8 cellular contexts compared by ENCODE assay signal in genomic region chr2:45935791-45936622, GRCh38.
DNase-seq lines count a peak whose midpoint lies in the region; ATAC-seq, FAIRE-seq and TF ChIP-seq lines count a peak whose summit lies in the region.

No MANE protein-coding gene starts in this region.

- H3K79me2 ChIP-seq in ACC112 (ENCODE audit: control insufficient read depth, insufficient read depth, low read length, unreplicated experiment) = no peaks in the 10 kb centered on the region

- FAIRE-seq in GM18507 (lab: Jason Lieb, UNC) = peak; percentile 73
- FAIRE-seq in urothelium cell line (lab: Jason Lieb, UNC) = peak; percentile 42

- no peak overlapping the region for H3K4me3 ChIP-seq in ACC112 (ENCODE audit: low read depth, low read length)

- peak; percentile 93 for ATAC-seq in activated T-helper 17 cell treated with anti-CD3 and anti-CD28 coated beads, Interleukin-2, amount 50 U/mL, for 72 hours (replicated peaks)
- peak; percentile 88 for ATAC-seq in omental fat pad (ENCODE audit: low FRiP score)

- DNase-seq in GM18507 (ENCODE audit: extremely low spot score, insufficient read length, low read depth) (peak; percentile 68), Kasumi-1 (lab: John Stamatoyannopoulos, UW) (peak; percentile 75 to 79), OCI-M1 (lab: John Stamatoyannopoulos, UW) (peak; percentile 92), germinal center (ENCODE audit: low spot score) (peak; percentile 56), omental fat pad (ENCODE audit: low spot score) (peak; percentile 96), urothelium cell line (ENCODE audit: low spot score) (peak; percentile 95)

- H3K4me1 Mint-ChIP-seq in activated T-helper 17 cell treated with anti-CD3 and anti-CD28 coated beads, Interleukin-2, amount 50 U/mL, for 72 hours = no peaks in the 10 kb centered on the region

- H2AFZ ChIP-seq in ACC112 (ENCODE audit: low read length, unreplicated experiment) = no peak overlapping the region

- peak in 1 of 3 donors; percentile 68 for TF ChIP-seq CTCF in omental fat pad (IDR thresholded peaks at IDR 0.05)

- peak overlapping the region; percentile 62 for H3K27ac ChIP-seq in ACC112 (ENCODE audit: low read depth, low read length)

- no peaks in the 10 kb centered on the region for H3K36me3 ChIP-seq in ACC112 (ENCODE audit: insufficient read depth, low read length)

- no peaks in the 10 kb centered on the region for H3K27me3 Mint-ChIP-seq in activated T-helper 17 cell treated with anti-CD3 and anti-CD28 coated beads, Interleukin-2, amount 50 U/mL, for 72 hours

- no peak overlapping the region for H3K27ac Mint-ChIP-seq in activated T-helper 17 cell treated with anti-CD3 and anti-CD28 coated beads, Interleukin-2, amount 50 U/mL, for 72 hours

- no peak overlapping the region for H3K4me3 Mint-ChIP-seq in activated T-helper 17 cell treated with anti-CD3 and anti-CD28 coated beads, Interleukin-2, amount 50 U/mL, for 72 hours

- H3K4me1 ChIP-seq in ACC112 (ENCODE audit: control insufficient read depth, insufficient read depth, low read length, unreplicated experiment) = peaks cover 42% of the 10 kb centered on the region

- H3K9me3 Mint-ChIP-seq in activated T-helper 17 cell treated with anti-CD3 and anti-CD28 coated beads, Interleukin-2, amount 50 U/mL, for 72 hours = no peaks in the 10 kb centered on the region

- H3K27me3 ChIP-seq in ACC112 (ENCODE audit: insufficient read depth, low read length) = no peaks in the 10 kb centered on the region

- no peaks in the 10 kb centered on the region for H3K36me3 Mint-ChIP-seq in activated T-helper 17 cell treated with anti-CD3 and anti-CD28 coated beads, Interleukin-2, amount 50 U/mL, for 72 hours (ENCODE audit: low read depth)
